7 cellular contexts compared by ENCODE assay signal in genomic region chr16:11913425-11914079, GRCh38. TPM values are rescaled to one million over a fixed set of nuclear protein-coding genes. Genes with fewer than 3 reads are reported as not detected.
DNase-seq lines count a peak whose midpoint lies in the region; ATAC-seq and TF ChIP-seq lines count a peak whose summit lies in the region.

No MANE protein-coding gene starts in this region.

- no peak overlapping the region for H2AFZ ChIP-seq in HCT116 (ENCODE audit: low read depth, low read length, poor library complexity, severe bottlenecking)

- BruUV-seq in HCT116 (replicated peaks; lab: Mats Ljungman, UMichigan), result no TSS peak

- peaks cover 0 to 17% of the 10 kb centered on the region in 2 experiments; a peak in 3 of 4 replicates for H3K36me3 ChIP-seq in HCT116 (ENCODE audit: control insufficient read depth in 1 of 2, insufficient read depth in 2 of 2, low read length in 2 of 2)
- H3K36me3 ChIP-seq in psoas muscle (ENCODE audit: insufficient read depth in 1 of 2, low read depth in 1 of 2), result no peaks in the 10 kb centered on the region

- peaks cover 24% of the 10 kb centered on the region; the same call in 1 of the 2 replicates for H4K20me1 ChIP-seq in HCT116 (ENCODE audit: insufficient read depth)

- H3K4me2 ChIP-seq in HCT116 (ENCODE audit: low read length), result peak overlapping the region; percentile 81

- POLR2A ChIA-PET in HCT116 (lab: Charles Lee), result no interaction called here

- H3K27ac ChIP-seq in HCT116 (ENCODE audit: low read depth, low read length) (no peak overlapping the region), epithelial cell of prostate (peak overlapping the region; percentile 96), psoas muscle (peak overlapping the region; percentile 98)

- intact Hi-C loops in HCT116 (cut with micrococcal nuclease), result no loop called here
- intact Hi-C loops in psoas muscle (cut with DNase I), result loop anchor here in 1 of 2 donors (2.0 kb wide), 1 partner anchor 63 kb away; the partner anchor contains the start of gene SNX29

- TF ChIP-seq CTCF in HCT116 (IDR thresholded peaks at IDR 0.05 in 2 of 3, conservative IDR thresholded peaks at IDR 0.05 in 1 of 3; ENCODE audit: borderline replicate concordance in 1 of 3, insufficient read depth in 1 of 3, low read depth in 2 of 3, low read length in 2 of 3), result no peak
- TF ChIP-seq CTCF in psoas muscle (IDR thresholded peaks at IDR 0.05), result no peak

- no peaks in the 10 kb centered on the region for H3K9me3 ChIP-seq in HCT116 (ENCODE audit: control insufficient read depth in 1 of 2, insufficient read depth in 1 of 2, low read depth in 1 of 2, low read length in 2 of 2)
- H3K9me3 ChIP-seq in psoas muscle, result no peaks in the 10 kb centered on the region

- ATAC-seq in HCT116 (no peak), psoas muscle (no peak), GM18868 (IDR thresholded peaks at IDR 0.05; ENCODE audit: unreplicated experiment) (no peak)

- no peaks in the 10 kb centered on the region for H3K27me3 ChIP-seq in HCT116 (ENCODE audit: insufficient read depth, low read length)
- H3K27me3 ChIP-seq in psoas muscle (ENCODE audit: insufficient read depth in 3 of 3, low read length in 2 of 3), result peaks cover 0 to under 1% (median 0%) of the 10 kb centered on the region in 3 donors

- H3K79me2 ChIP-seq in HCT116 (ENCODE audit: insufficient read depth, low read length), result peaks cover 72% of the 10 kb centered on the region

- peak overlapping the region; percentile 82 for H3K9ac ChIP-seq in HCT116 (ENCODE audit: low read length)

- H3K9me2 ChIP-seq in HCT116 (ENCODE audit: insufficient read depth), result no peaks in the 10 kb centered on the region

- CTCF ChIA-PET in HCT116 (lab: Charles Lee), result no interaction called here

- 58 to 65% (median 63%) methylated on average over 12 of the region's 12 CpGs for WGBS in psoas muscle, 3 donors

- no peak for TF ChIP-seq POLR2A in HCT116 (IDR thresholded peaks at IDR 0.05; ENCODE audit: borderline replicate concordance, extremely low read depth, insufficient read depth, insufficient read length)

- DNase-seq in HCT116 (ENCODE audit: low read depth, low spot score) (no peak), T follicular helper cell (ENCODE audit: low read depth) (peak; percentile 45), epithelial cell of prostate (ENCODE audit: low read depth, low spot score) (no peak), psoas muscle (no peak), NCI-H526 treated with DMSO at 0.1 percent for 48 hours (lab: John Stamatoyannopoulos, UW) (no peak), NCI-H526 (lab: John Stamatoyannopoulos, UW) (no peak)

- H3K4me3 ChIP-seq in HCT116 (replicated peaks in 1 of 2; ENCODE audit: low read depth in 1 of 2, low read length in 2 of 2) (peak overlapping the region; percentile 64 to 92), psoas muscle (peak overlapping the region; percentile 91)

- TF ChIP-seq RAD21 in HCT116 (IDR thresholded peaks at IDR 0.05; ENCODE audit: low read depth), result no peak

- H3K4me1 ChIP-seq in HCT116 (ENCODE audit: control insufficient read depth in 1 of 2, insufficient read depth in 2 of 2, low read length in 2 of 2) (peaks cover 17 to 27% of the 10 kb centered on the region in 2 experiments), psoas muscle (peaks cover 40% of the 10 kb centered on the region)

- RAD21 ChIA-PET in HCT116 (lab: Charles Lee; ENCODE audit: low non-redundant PET in 1 of 2, low total read pairs in 2 of 2, uncharacterized antibody in 2 of 2, unreplicated experiment in 2 of 2), result no interaction called here

TF ChIP-seq in HCT116, 20 proteins besides CTCF, POLR2A, EP300 and RAD21:
- TF ChIP-seq EGR1 (IDR thresholded peaks at IDR 0.05; ENCODE audit: low read depth) (no peak), YY1 (IDR thresholded peaks at IDR 0.05; ENCODE audit: extremely low read depth, insufficient replicate concordance, low read depth, low read length) (no peak), POLR2AphosphoS5 (IDR thresholded peaks at IDR 0.05; ENCODE audit: low read depth, low read length) (no peak), EZH2 (IDR thresholded peaks at IDR 0.05) (no peak), JUND (IDR thresholded peaks at IDR 0.05) (no peak), ZFX (IDR thresholded peaks at IDR 0.05) (no peak), ZNF274 (IDR thresholded peaks at IDR 0.05; ENCODE audit: low read depth, low read length) (no peak), SIN3A (IDR thresholded peaks at IDR 0.05; ENCODE audit: low read depth) (no peak), FOSL1 (IDR thresholded peaks at IDR 0.05; ENCODE audit: low read depth) (no peak), TCF7L2 (IDR thresholded peaks at IDR 0.05; ENCODE audit: borderline replicate concordance, extremely low read depth, insufficient read depth, insufficient read length) (no peak), ATF3 (IDR thresholded peaks at IDR 0.05) (no peak), CEBPB (IDR thresholded peaks at IDR 0.05; ENCODE audit: low read depth) (no peak), ZBTB33 (IDR thresholded peaks at IDR 0.05; ENCODE audit: extremely low read depth, insufficient replicate concordance, low read length) (no peak), MAX (IDR thresholded peaks at IDR 0.05) (no peak), CBX3 (IDR thresholded peaks at IDR 0.05; ENCODE audit: low read depth) (no peak), SRF (IDR thresholded peaks at IDR 0.05; ENCODE audit: low read depth) (no peak), EZH2phosphoT487 (IDR thresholded peaks at IDR 0.05; ENCODE audit: borderline replicate concordance) (no peak), REST (IDR thresholded peaks at IDR 0.05; ENCODE audit: low read depth) (no peak)

RNA-seq across cellular contexts. Expression of gene GSPT1, which starts 2.2 kb away (rescaled TPM):
- 148 TPM for total RNA-seq in HCT116 (2021; ENCODE audit: unreplicated experiment)
- polyA plus RNA-seq in HCT116 (2012), result 41.7 and 64.5 TPM in 2 replicates
- 100 to 1,000 TPM; 106 to 202 (median 176) TPM for total RNA-seq in psoas muscle
- polyA plus RNA-seq in psoas muscle, result 100 to 1,000 TPM in 2 of 3 donors, 10 to 100 TPM in 1; 89.2 to 259 (median 184) TPM

RNA-seq across cellular contexts. Expression of gene NPIPB2, which starts 28.3 kb away (rescaled TPM):
- 10.7 TPM for total RNA-seq in HCT116 (2021; ENCODE audit: unreplicated experiment)
- 5.7 and 10.2 TPM in 2 replicates for polyA plus RNA-seq in HCT116 (2012)
- 1 to 10 TPM in 2 of 4 donors, not detected in 2; 2.6 to 5.0 TPM for total RNA-seq in psoas muscle
- polyA plus RNA-seq in psoas muscle, result 1 to 10 TPM; 1.7 to 5.6 (median 2.7) TPM

RNA-seq across cellular contexts. Expression of gene TNFRSF17, which starts 51.5 kb away (rescaled TPM):
- total RNA-seq in HCT116 (2021; ENCODE audit: unreplicated experiment) (not detected), psoas muscle (not detected)
- polyA plus RNA-seq in HCT116 (2012), result 0.09 TPM in 1 of 2 replicates, not detected in the other
- polyA plus RNA-seq in psoas muscle, result under 1 TPM in 2 of 3 donors, not detected in 1; 0.08 to 0.13 TPM
